ENCODE assay signal across 14 cellular contexts in genomic region chr13:93922063-93922462, GRCh38.
DNase-seq lines count a peak whose midpoint lies in the region; ATAC-seq and TF ChIP-seq lines count a peak whose summit lies in the region.
"Had no signal": no experiment of that assay in that cellular context is flagged by ENCODE, and none has a peak within 500 bp of the region (broad histone marks: within the 10 kb centered on the region; RNA-seq: fewer than 3 reads in every experiment).

No MANE protein-coding gene starts in this region.

- no peak overlapping the region for H3K4me3 Mint-ChIP-seq in T-helper 17 cell

- H3K9me3 ChIP-seq in T-helper 17 cell (ENCODE audit: control insufficient read depth, low read length, poor library complexity, severe bottlenecking) (no peaks in the 10 kb centered on the region), gastroesophageal sphincter (peaks cover 0 to 10% (median 0%) of the 10 kb centered on the region in 3 donors)
- H3K9me3 ChIP-seq: SJCRH30 had no signal

- H3K4me1 Mint-ChIP-seq in T-helper 17 cell, result no peaks in the 10 kb centered on the region

- no peaks in the 10 kb centered on the region for H3K27me3 ChIP-seq in gastroesophageal sphincter
- H3K27me3 ChIP-seq: SJCRH30 had no signal

- no peak for TF ChIP-seq POLR2A in gastroesophageal sphincter (IDR thresholded peaks at IDR 0.05)

- TF ChIP-seq CTCF in LNCaP clone FGC (IDR thresholded peaks at IDR 0.05; ENCODE audit: control insufficient read depth, extremely low read depth, insufficient read depth) (peak; percentile 43), cardiac fibroblast (IDR thresholded peaks at IDR 0.05; ENCODE audit: low read depth, low read length) (peak; percentile 11), gastroesophageal sphincter (IDR thresholded peaks at IDR 0.05) (no peak)

- H3K27me3 Mint-ChIP-seq in T-helper 17 cell, result peaks cover 29% of the 10 kb centered on the region

- no peak for TF ChIP-seq EP300 in gastroesophageal sphincter (IDR thresholded peaks at IDR 0.05)

- no peaks in the 10 kb centered on the region for H3K36me3 ChIP-seq in gastroesophageal sphincter
- H3K36me3 ChIP-seq: SJCRH30 had no signal

- ATAC-seq in HG02840 (IDR thresholded peaks at IDR 0.05; ENCODE audit: low FRiP score, unreplicated experiment) (no peak), T-helper 17 cell (no peak), gastroesophageal sphincter (no peak)

- no peaks in the 10 kb centered on the region for H3K4me1 ChIP-seq in gastroesophageal sphincter

- no peaks in the 10 kb centered on the region for H3K36me3 Mint-ChIP-seq in T-helper 17 cell (ENCODE audit: low read depth)

- DNase-seq in NCI-H524 (lab: John Stamatoyannopoulos, UW) (peak; percentile 26 to 56), NCI-H524 treated with DMSO at 0.1 percent for 48 hours (lab: John Stamatoyannopoulos, UW) (no peak), LNCaP clone FGC (ENCODE audit: low read depth) (no peak), cardiac fibroblast (ENCODE audit: low read depth in 2 of 2) (peak; percentile 20 to 21), T-helper 17 cell (no peak)
- DNase-seq: C1 segment of cervical spinal cord, DMS79, KBM-7, NCI-H1436 treated with DMSO at 0.1 percent for 48 hours, NCI-H2029, NCI-H510A, SJCRH30 had no signal

- H3K4me3 ChIP-seq in LNCaP clone FGC (ENCODE audit: low read depth, low read length), result no peak overlapping the region
- no peak overlapping the region for H3K4me3 ChIP-seq in cardiac fibroblast (replicated peaks in 1 of 2; ENCODE audit: low read depth in 2 of 2, low read length in 2 of 2)
- no peak overlapping the region for H3K4me3 ChIP-seq in gastroesophageal sphincter
- H3K4me3 ChIP-seq: SJCRH30 had no signal

- H3K27ac Mint-ChIP-seq in T-helper 17 cell, result no peak overlapping the region

- no peak overlapping the region for H3K27ac ChIP-seq in gastroesophageal sphincter
- H3K27ac ChIP-seq: SJCRH30 had no signal

- 72% methylated on average over 4 of the region's 4 CpGs for WGBS in gastroesophageal sphincter (ENCODE audit: low coverage in 1 of 2), 2 donors

Comparison
In these comparisons a context has a peak if more than half of its experiments do, and no peak if none do; other contexts are left out.
1. DNase-seq: peak in NCI-H524 (2 of 2) and cardiac fibroblast (2 of 2); none in NCI-H524 treated with DMSO at 0.1 percent for 48 hours (single experiment), LNCaP clone FGC (single experiment) and T-helper 17 cell (0 of 3).
2. CTCF ChIP-seq: peak in LNCaP clone FGC (single experiment) and cardiac fibroblast (single experiment); none in gastroesophageal sphincter (0 of 4).